Comparison of ENCODE assay signal across 19 cellular contexts in genomic region chrX:4682637-4683036, GRCh38.
DNase-seq lines count a peak whose midpoint lies in the region; ATAC-seq and TF ChIP-seq lines count a peak whose summit lies in the region.
"Had no signal": no experiment of that assay in that cellular context is flagged by ENCODE, and none has a peak within 500 bp of the region (broad histone marks: within the 10 kb centered on the region; RNA-seq: fewer than 3 reads in every experiment).

No MANE protein-coding gene starts in this region.

- peak; percentile 3 for DNase-seq in D341Med (ENCODE audit: low spot score)
- peak; percentile 5 for DNase-seq in NB4 (ENCODE audit: low read depth)
- DNase-seq in islet precursor cell = peak; percentile 58
- DNase-seq in cortex of kidney (lab: John Stamatoyannopoulos, UW) = no peak
- no peak for DNase-seq in DMS53 treated with DMSO at 0.1 percent for 48 hours (lab: John Stamatoyannopoulos, UW; ENCODE audit: unreplicated experiment)
- DNase-seq: 8988T; ACHN; AML-193; BE2C; CD4-positive, alpha-beta T cell; CD8-positive, alpha-beta memory T cell; DMS53; DND-41; GM23248; H7; HCEC 1CT had no signal

- TF ChIP-seq CTCF in NB4 (IDR thresholded peaks at IDR 0.05; ENCODE audit: low read depth, low read length) = no peak

- H3K4me3 ChIP-seq in NB4 (ENCODE audit: low read depth, low read length) = no peak overlapping the region
- H3K4me3 ChIP-seq: A549; BLaER1 treated with 17β-estradiol and CSF1 and Interleukin-3, amounts not matched to agents 10 nM and 100 nM; GM23248 had no signal

- ATAC-seq in HG03108 (IDR thresholded peaks at IDR 0.05; ENCODE audit: unreplicated experiment) = no peak
- ATAC-seq: A549 had no signal

- TF ChIP-seq POLR2A in NB4 (IDR thresholded peaks at IDR 0.05; ENCODE audit: extremely low read depth, insufficient read length) = no peak

Comparison
In these comparisons a context has a peak if more than half of its experiments do, and no peak if none do; other contexts are left out.
1. DNase-seq: peak in D341Med (single experiment), NB4 (single experiment) and islet precursor cell (single experiment); none in cortex of kidney (single experiment) and DMS53 treated with DMSO at 0.1 percent for 48 hours (single experiment).